In genomic region chr3:197956626-197956988, GRCh38 we compare ENCODE assay signal across 10 cellular contexts. TPM values are rescaled to one million over a fixed set of nuclear protein-coding genes. Genes with fewer than 3 reads are reported as not detected.
DNase-seq lines count a peak whose midpoint lies in the region; ATAC-seq and TF ChIP-seq lines count a peak whose summit lies in the region.
"Had no signal": no experiment of that assay in that cellular context is flagged by ENCODE, and none has a peak within 500 bp of the region (broad histone marks: within the 10 kb centered on the region; RNA-seq: fewer than 3 reads in every experiment).

No MANE protein-coding gene starts in this region.

- no peak overlapping the region for H3K4me3 Mint-ChIP-seq in Calu3 (ENCODE audit: low read depth, unreplicated experiment)
- no peak overlapping the region for H3K4me3 Mint-ChIP-seq in WTC11

- no peak for TF ChIP-seq CTCF in Calu3 (IDR thresholded peaks at IDR 0.05; ENCODE audit: unreplicated experiment)
- TF ChIP-seq CTCF in WTC11 (IDR thresholded peaks at IDR 0.05), result no peak
- no peak for TF ChIP-seq CTCF in lower lobe of right lung (IDR thresholded peaks at IDR 0.05)
- TF ChIP-seq CTCF in esophagus muscularis mucosa (IDR thresholded peaks at IDR 0.05), result no peak

- peaks cover 84% of the 10 kb centered on the region for H3K36me3 Mint-ChIP-seq in Calu3 (ENCODE audit: insufficient read depth, unreplicated experiment)
- peaks cover 45% of the 10 kb centered on the region for H3K36me3 Mint-ChIP-seq in WTC11

- TF ChIP-seq EP300 in esophagus muscularis mucosa (IDR thresholded peaks at IDR 0.05), result no peak

- no peak for TF ChIP-seq POLR2A in esophagus muscularis mucosa (IDR thresholded peaks at IDR 0.05; ENCODE audit: low read depth)

- H3K27ac ChIP-seq in ACC112 (ENCODE audit: low read depth, low read length) (peak overlapping the region; percentile 60), lower lobe of right lung (peak overlapping the region; percentile 78), esophagus muscularis mucosa (replicated peaks in 1 of 4) (peak overlapping the region in 1 of 4 donors; percentile 88)

- peaks cover 42% of the 10 kb centered on the region for H3K36me3 ChIP-seq in ACC112 (ENCODE audit: insufficient read depth, low read length)
- peaks cover 56% of the 10 kb centered on the region for H3K36me3 ChIP-seq in lower lobe of right lung
- H3K36me3 ChIP-seq in esophagus muscularis mucosa, result peaks cover 41 to 61% (median 54%) of the 10 kb centered on the region in 4 donors

- H3K4me1 ChIP-seq in ACC112 (ENCODE audit: control insufficient read depth, insufficient read depth, low read length, unreplicated experiment), result peaks cover 51% of the 10 kb centered on the region
- peaks cover 63% of the 10 kb centered on the region for H3K4me1 ChIP-seq in lower lobe of right lung
- H3K4me1 ChIP-seq in esophagus muscularis mucosa, result peaks cover 53 to 65% (median 58%) of the 10 kb centered on the region in 4 donors

- no peak for DNase-seq in Calu3
- DNase-seq in WTC11 (ENCODE audit: low spot score), result no peak
- DNase-seq in lower lobe of right lung, result no peak
- DNase-seq in ecto neural progenitor cell (ENCODE audit: low spot score), result no peak
- DNase-seq in esophagus muscularis mucosa (ENCODE audit: extremely low spot score), result no peak
- no peak for DNase-seq in anterior cingulate cortex (lab: John Stamatoyannopoulos, UW)
- DNase-seq in NCI-H774 (lab: John Stamatoyannopoulos, UW), result no peak
- DNase-seq: COR-L47 had no signal

- CTCF ChIA-PET in Calu3 (lab: Charles Lee), result no interaction called here
- CTCF ChIA-PET in WTC11 (lab: Charles Lee), result no interaction called here

- 83% methylated on average over 2 of the region's 2 CpGs for WGBS in esophagus muscularis mucosa

- H3K9me3 ChIP-seq in lower lobe of right lung, result no peaks in the 10 kb centered on the region
- H3K9me3 ChIP-seq in esophagus muscularis mucosa, result no peaks in the 10 kb centered on the region

- ATAC-seq in WTC11 (no peak), lower lobe of right lung (no peak)
- ATAC-seq: right cardiac atrium had no signal

- no peaks in the 10 kb centered on the region for H3K9me3 Mint-ChIP-seq in Calu3 (ENCODE audit: low read depth, unreplicated experiment)
- no peaks in the 10 kb centered on the region for H3K9me3 Mint-ChIP-seq in WTC11

- H3K79me2 ChIP-seq in ACC112 (ENCODE audit: control insufficient read depth, insufficient read depth, low read length, unreplicated experiment), result peaks cover 37% of the 10 kb centered on the region

- no TSS peak for BruUV-seq in Calu3 (replicated peaks; lab: Mats Ljungman, UMichigan)

- H3K4me3 ChIP-seq in ACC112 (ENCODE audit: low read depth, low read length), result no peak overlapping the region
- no peak overlapping the region for H3K4me3 ChIP-seq in lower lobe of right lung
- no peak overlapping the region for H3K4me3 ChIP-seq in esophagus muscularis mucosa

- H3K27me3 ChIP-seq in ACC112 (ENCODE audit: insufficient read depth, low read length) (no peaks in the 10 kb centered on the region), lower lobe of right lung (ENCODE audit: low read depth) (no peaks in the 10 kb centered on the region), esophagus muscularis mucosa (no peaks in the 10 kb centered on the region)

- no peak overlapping the region for H2AFZ ChIP-seq in ACC112 (ENCODE audit: low read length, unreplicated experiment)

- POLR2A ChIA-PET in WTC11 (lab: Charles Lee), result interaction anchor here (0.7 kb wide), 1 partner anchor 74 kb away, joined by 7 read pairs; no protein-coding TSS in a partner anchor

- peaks cover 34% of the 10 kb centered on the region for H3K4me1 Mint-ChIP-seq in Calu3 (ENCODE audit: low read depth, unreplicated experiment)
- peaks cover 45% of the 10 kb centered on the region for H3K4me1 Mint-ChIP-seq in WTC11

- intact Hi-C loops in Calu3 (cut with micrococcal nuclease; ENCODE audit: unreplicated experiment), result no loop called here
- intact Hi-C loops in lower lobe of right lung (cut with DNase I), result no loop called here
- intact Hi-C loops in esophagus muscularis mucosa (cut with DNase I), result no loop called here

- H3K27ac Mint-ChIP-seq in Calu3 (ENCODE audit: unreplicated experiment) (peak overlapping the region; percentile 51), WTC11 (peak overlapping the region; percentile 66)

- no peaks in the 10 kb centered on the region for H3K27me3 Mint-ChIP-seq in Calu3 (ENCODE audit: unreplicated experiment)
- H3K27me3 Mint-ChIP-seq in WTC11 (ENCODE audit: low read depth), result peaks cover 11% of the 10 kb centered on the region

TF ChIP-seq in WTC11, 78 proteins besides CTCF, POLR2A, EP300 and RAD21:
- 0 out of 2 replicates have a peak, but pooled peaks have one; percentile 17 for TF ChIP-seq CREM (CRISPR knock-in tag; IDR thresholded peaks at IDR 0.05)
- TF ChIP-seq NFATC4 (CRISPR knock-in tag; IDR thresholded peaks at IDR 0.05), result peak; percentile 68; the same call in 1 of the 2 replicates
- no peak for TF ChIP-seq TP53 (CRISPR knock-in tag; IDR thresholded peaks at IDR 0.05)
- peak; percentile 69; the same call in 1 of the 2 replicates for TF ChIP-seq ZNF121 (CRISPR knock-in tag; IDR thresholded peaks at IDR 0.05)
- TF ChIP-seq SP1 (CRISPR knock-in tag; conservative IDR thresholded peaks at IDR 0.05), result no peak

RNA-seq across cellular contexts. Expression of gene LMLN, which starts 3.4 kb away (rescaled TPM):
- total RNA-seq in Calu3 (2022) (7.0 and 7.6 TPM in 2 replicates), WTC11 (2021) (3.6 to 5.2 TPM (median 4.2 TPM) in 3 replicates), lower lobe of right lung (12.3 TPM), esophagus muscularis mucosa (1 to 10 TPM; 4.1 to 5.5 (median 4.6) TPM)

RNA-seq across cellular contexts. Expression of gene RPL35A, which starts 6.6 kb away (rescaled TPM):
- total RNA-seq in Calu3 (2022) (658 and 711 TPM in 2 replicates), WTC11 (2021) (1,384 to 1,463 TPM (median 1,429 TPM) in 3 replicates), lower lobe of right lung (692 TPM), esophagus muscularis mucosa (100 to 1,000 TPM; 527 to 724 (median 570) TPM)
